Comparison of ENCODE assay signal across 10 cellular contexts in genomic region chr18:22683196-22683676, GRCh38.
DNase-seq lines count a peak whose midpoint lies in the region; ATAC-seq, FAIRE-seq and TF ChIP-seq lines count a peak whose summit lies in the region.
"Had no signal": no experiment of that assay in that cellular context is flagged by ENCODE, and none has a peak within 500 bp of the region (broad histone marks: within the 10 kb centered on the region; RNA-seq: fewer than 3 reads in every experiment).

No MANE protein-coding gene starts in this region.

- H3K27me3 ChIP-seq in AG04450 (ENCODE audit: control insufficient read depth, insufficient read depth, low read length) = no peaks in the 10 kb centered on the region

- CTCF ChIA-PET in AG04450 (lab: Charles Lee) = interaction anchor here (1.4 kb wide), 1 partner anchor 21 kb away, joined by 3 read pairs; no protein-coding TSS in a partner anchor
- CTCF ChIA-PET in activated naive CD4-positive, alpha-beta T cell treated with anti-CD3 and anti-CD28 coated beads for 36 hours (lab: Charles Lee) = no interaction called here

- H3K27ac ChIP-seq in AG04450 (ENCODE audit: low read depth, low read length) = no peak overlapping the region

- no peak for TF ChIP-seq CTCF in AG04450 (IDR thresholded peaks at IDR 0.05; ENCODE audit: low read depth, low read length)

- ATAC-seq in stimulated activated naive B cell treated with anti-CD40 and anti-IgM and Interleukin-4, amounts not matched to agents 10 μg/mL and 1 μg/mL and 100 μg/mL, for 72 hours (replicated peaks) = no peak
- no peak for ATAC-seq in GM19035 (IDR thresholded peaks at IDR 0.05; ENCODE audit: unreplicated experiment)
- ATAC-seq: GM23338 had no signal

- intact Hi-C loops in activated naive CD4-positive, alpha-beta T cell treated with anti-CD3 and anti-CD28 coated beads for 36 hours (cut with micrococcal nuclease) = no loop called here

- peaks cover 10% of the 10 kb centered on the region for H3K9me3 ChIP-seq in AG04450 (ENCODE audit: control insufficient read depth, insufficient read depth, low read length)

- POLR2A ChIA-PET in AG04450 (lab: Yijun Ruan, JAX) = no interaction called here

- H3K27ac Mint-ChIP-seq in activated naive CD4-positive, alpha-beta T cell treated with anti-CD3 and anti-CD28 coated beads for 36 hours = no peak overlapping the region
- no peak overlapping the region for H3K27ac Mint-ChIP-seq in stimulated activated naive B cell treated with anti-CD40 and anti-IgM and Interleukin-4, amounts not matched to agents 10 μg/mL and 1 μg/mL and 100 μg/mL, for 72 hours
- H3K27ac Mint-ChIP-seq: GM23338 had no signal

- no peak overlapping the region for H3K4me3 Mint-ChIP-seq in activated naive CD4-positive, alpha-beta T cell treated with anti-CD3 and anti-CD28 coated beads for 36 hours
- no peak overlapping the region for H3K4me3 Mint-ChIP-seq in stimulated activated naive B cell treated with anti-CD40 and anti-IgM and Interleukin-4, amounts not matched to agents 10 μg/mL and 1 μg/mL and 100 μg/mL, for 72 hours
- H3K4me3 Mint-ChIP-seq: GM23338 had no signal

- DNase-seq in AG04450 (ENCODE audit: low read depth, low spot score) = peak; percentile 74
- peak; percentile 94 for DNase-seq in NCI-H1105 (lab: John Stamatoyannopoulos, UW)
- peak; percentile 56 to 82 for DNase-seq in lung microvascular endothelial cell (ENCODE audit: low read depth in 2 of 2)
- no peak for DNase-seq in activated naive CD4-positive, alpha-beta T cell treated with anti-CD3 and anti-CD28 coated beads for 36 hours
- DNase-seq in stimulated activated naive B cell treated with anti-CD40 and anti-IgM and Interleukin-4, amounts not matched to agents 10 μg/mL and 1 μg/mL and 100 μg/mL, for 72 hours = no peak
- no peak for DNase-seq in NCI-H2107 treated with DMSO at 0.1 percent for 48 hours (lab: John Stamatoyannopoulos, UW; ENCODE audit: unreplicated experiment)
- DNase-seq: hippocampal formation had no signal

- FAIRE-seq in colon (lab: Jason Lieb, UNC) = peak; percentile 93

- no peaks in the 10 kb centered on the region for H3K36me3 Mint-ChIP-seq in activated naive CD4-positive, alpha-beta T cell treated with anti-CD3 and anti-CD28 coated beads for 36 hours (ENCODE audit: low read depth)
- no peaks in the 10 kb centered on the region for H3K36me3 Mint-ChIP-seq in stimulated activated naive B cell treated with anti-CD40 and anti-IgM and Interleukin-4, amounts not matched to agents 10 μg/mL and 1 μg/mL and 100 μg/mL, for 72 hours

- H3K27me3 Mint-ChIP-seq in activated naive CD4-positive, alpha-beta T cell treated with anti-CD3 and anti-CD28 coated beads for 36 hours (ENCODE audit: low read depth) = no peaks in the 10 kb centered on the region
- H3K27me3 Mint-ChIP-seq in stimulated activated naive B cell treated with anti-CD40 and anti-IgM and Interleukin-4, amounts not matched to agents 10 μg/mL and 1 μg/mL and 100 μg/mL, for 72 hours = peaks cover 5 to 14% of the 10 kb centered on the region in 2 donors

- no peak overlapping the region for H3K4me3 ChIP-seq in AG04450 (ENCODE audit: low read depth, low read length)
- H3K4me3 ChIP-seq: GM23338 had no signal

- no peaks in the 10 kb centered on the region for H3K9me3 Mint-ChIP-seq in activated naive CD4-positive, alpha-beta T cell treated with anti-CD3 and anti-CD28 coated beads for 36 hours
- peaks cover 0 to 5% of the 10 kb centered on the region in 2 donors for H3K9me3 Mint-ChIP-seq in stimulated activated naive B cell treated with anti-CD40 and anti-IgM and Interleukin-4, amounts not matched to agents 10 μg/mL and 1 μg/mL and 100 μg/mL, for 72 hours

- no peaks in the 10 kb centered on the region for H3K4me1 Mint-ChIP-seq in activated naive CD4-positive, alpha-beta T cell treated with anti-CD3 and anti-CD28 coated beads for 36 hours (ENCODE audit: low read depth)
- H3K4me1 Mint-ChIP-seq in stimulated activated naive B cell treated with anti-CD40 and anti-IgM and Interleukin-4, amounts not matched to agents 10 μg/mL and 1 μg/mL and 100 μg/mL, for 72 hours = no peaks in the 10 kb centered on the region
- H3K4me1 Mint-ChIP-seq: GM23338 had no signal

Comparison
In these comparisons a context has a peak if more than half of its experiments do, and no peak if none do; other contexts are left out.
1. DNase-seq: peak in AG04450 (single experiment), NCI-H1105 (single experiment) and lung microvascular endothelial cell (2 of 2); none in activated naive CD4-positive, alpha-beta T cell treated with anti-CD3 and anti-CD28 coated beads for 36 hours (single experiment), stimulated activated naive B cell treated with anti-CD40 and anti-IgM and Interleukin-4, amounts not matched to agents 10 μg/mL and 1 μg/mL and 100 μg/mL, for 72 hours (single experiment) and NCI-H2107 treated with DMSO at 0.1 percent for 48 hours (single experiment).